Comparison of ENCODE assay signal across 24 cellular contexts in genomic region chr17:57625511-57625910, GRCh38.
DNase-seq lines count a peak whose midpoint lies in the region; ATAC-seq, FAIRE-seq and TF ChIP-seq lines count a peak whose summit lies in the region.
"Had no signal": no experiment of that assay in that cellular context is flagged by ENCODE, and none has a peak within 500 bp of the region (broad histone marks: within the 10 kb centered on the region; RNA-seq: fewer than 3 reads in every experiment).

No MANE protein-coding gene starts in this region.

- peak overlapping the region; percentile 51 to 78 for H3K27ac ChIP-seq in kidney (ENCODE audit: low read depth in 2 of 2, low read length in 2 of 2)
- H3K27ac ChIP-seq: epithelial cell of prostate, HL-60, ovary, upper lobe of right lung had no signal

- no peak for DNase-seq in stimulated activated naive CD8-positive, alpha-beta T cell treated with anti-CD3 and anti-CD28 coated beads, Interleukin-15, Interleukin-2, amounts not matched to agents 100 U/mL and 50 U/mL, for 24 hours
- DNase-seq in kidney (no peak), hypothalamus (lab: John Stamatoyannopoulos, UW) (no peak)
- no peak for DNase-seq in stimulated activated CD4-positive, alpha-beta T cell treated with anti-CD3 and anti-CD28 coated beads, Interleukin-4, amount 100 ng/mL, for 4 hours
- DNase-seq: activated CD4-positive, alpha-beta memory T cell treated with anti-CD3 and anti-CD28 coated beads, Interleukin-2, amount 10 ng/mL, durations not matched to agents 7 days and 5 days; activated naive CD4-positive, alpha-beta T cell treated with anti-CD3 and anti-CD28 coated beads for 36 hours; activated T-cell treated with anti-CD3 and anti-CD28 coated beads, Interleukin-2, amount 50 U/mL, for 4 hours; CD4-positive, alpha-beta T cell; cerebellar nuclear complex; DMS 273 treated with DMSO at 0.1 percent for 48 hours; foreskin fibroblast; NCI-H2081; stimulated activated CD4-positive, alpha-beta T cell treated with anti-CD3 and anti-CD28 coated beads, Interleukin-12 subunit alpha, Interleukin-12 subunit beta, amount 100 ng/mL, for 4 hours had no signal

- peak overlapping the region; percentile 36 for H3K27ac Mint-ChIP-seq in stimulated activated naive CD8-positive, alpha-beta T cell treated with anti-CD3 and anti-CD28 coated beads, Interleukin-15, Interleukin-2, amounts not matched to agents 100 ng/mL and 50 ng/mL, for 24 hours
- peak overlapping the region; percentile 70 for H3K27ac Mint-ChIP-seq in activated T-helper 17 cell treated with anti-CD3 and anti-CD28 coated beads, Interleukin-2, amount 50 U/mL, for 72 hours
- H3K27ac Mint-ChIP-seq: activated CD4-positive, alpha-beta memory T cell treated with anti-CD3 and anti-CD28 coated beads, Interleukin-2, amount 10 ng/mL, durations not matched to agents 7 days and 5 days; activated naive CD4-positive, alpha-beta T cell treated with anti-CD3 and anti-CD28 coated beads for 36 hours; CD4-positive, alpha-beta T cell had no signal

- H3K36me3 ChIP-seq in kidney (ENCODE audit: control insufficient read depth in 1 of 2, insufficient read depth in 2 of 2, low read length in 2 of 2): no peaks in the 10 kb centered on the region
- H3K36me3 ChIP-seq: ovary, upper lobe of right lung had no signal

- peak overlapping the region in 1 of 2 donors; percentile 21 for H3K9ac ChIP-seq in kidney (ENCODE audit: low read length in 2 of 2)

- H3K4me1 ChIP-seq in kidney (ENCODE audit: control insufficient read depth in 1 of 2, insufficient read depth in 1 of 2, low read depth in 1 of 2, low read length in 2 of 2): peaks cover 32 to 33% of the 10 kb centered on the region in 2 donors

- FAIRE-seq in kidney (lab: Jason Lieb, UNC): no peak
- FAIRE-seq: astrocyte, GM18507, H54, keratinocyte had no signal

- no peak overlapping the region for H3K4me3 Mint-ChIP-seq in stimulated activated naive CD8-positive, alpha-beta T cell treated with anti-CD3 and anti-CD28 coated beads, Interleukin-15, Interleukin-2, amounts not matched to agents 100 ng/mL and 50 ng/mL, for 24 hours
- H3K4me3 Mint-ChIP-seq in activated T-helper 17 cell treated with anti-CD3 and anti-CD28 coated beads, Interleukin-2, amount 50 U/mL, for 72 hours: no peak overlapping the region
- H3K4me3 Mint-ChIP-seq: activated CD4-positive, alpha-beta memory T cell treated with anti-CD3 and anti-CD28 coated beads, Interleukin-2, amount 10 ng/mL, durations not matched to agents 7 days and 5 days; activated naive CD4-positive, alpha-beta T cell treated with anti-CD3 and anti-CD28 coated beads for 36 hours; activated T-cell treated with anti-CD3 and anti-CD28 coated beads, Interleukin-2, amount 50 U/mL, for 4 hours; CD4-positive, alpha-beta T cell had no signal

- H3K9me3 Mint-ChIP-seq in stimulated activated naive CD8-positive, alpha-beta T cell treated with anti-CD3 and anti-CD28 coated beads, Interleukin-15, Interleukin-2, amounts not matched to agents 100 ng/mL and 50 ng/mL, for 24 hours: no peaks in the 10 kb centered on the region
- H3K9me3 Mint-ChIP-seq in activated T-helper 17 cell treated with anti-CD3 and anti-CD28 coated beads, Interleukin-2, amount 50 U/mL, for 72 hours: no peaks in the 10 kb centered on the region
- H3K9me3 Mint-ChIP-seq: activated CD4-positive, alpha-beta memory T cell treated with anti-CD3 and anti-CD28 coated beads, Interleukin-2, amount 10 ng/mL, durations not matched to agents 7 days and 5 days; activated naive CD4-positive, alpha-beta T cell treated with anti-CD3 and anti-CD28 coated beads for 36 hours; activated T-cell treated with anti-CD3 and anti-CD28 coated beads, Interleukin-2, amount 50 U/mL, for 4 hours; CD4-positive, alpha-beta T cell had no signal

- intact Hi-C loops in kidney (cut with DNase I): no loop called here

- no peak overlapping the region for H3K4me3 ChIP-seq in kidney (ENCODE audit: low read length in 2 of 2)
- H3K4me3 ChIP-seq: ovary, upper lobe of right lung had no signal

- no peaks in the 10 kb centered on the region for H3K27me3 Mint-ChIP-seq in stimulated activated naive CD8-positive, alpha-beta T cell treated with anti-CD3 and anti-CD28 coated beads, Interleukin-15, Interleukin-2, amounts not matched to agents 100 ng/mL and 50 ng/mL, for 24 hours
- H3K27me3 Mint-ChIP-seq in activated T-helper 17 cell treated with anti-CD3 and anti-CD28 coated beads, Interleukin-2, amount 50 U/mL, for 72 hours: no peaks in the 10 kb centered on the region
- H3K27me3 Mint-ChIP-seq: activated CD4-positive, alpha-beta memory T cell treated with anti-CD3 and anti-CD28 coated beads, Interleukin-2, amount 10 ng/mL, durations not matched to agents 7 days and 5 days; CD4-positive, alpha-beta T cell had no signal

- peaks cover 41% of the 10 kb centered on the region for H3K4me1 Mint-ChIP-seq in stimulated activated naive CD8-positive, alpha-beta T cell treated with anti-CD3 and anti-CD28 coated beads, Interleukin-15, Interleukin-2, amounts not matched to agents 100 ng/mL and 50 ng/mL, for 24 hours (ENCODE audit: low read depth)
- peaks cover 20% of the 10 kb centered on the region for H3K4me1 Mint-ChIP-seq in activated T-helper 17 cell treated with anti-CD3 and anti-CD28 coated beads, Interleukin-2, amount 50 U/mL, for 72 hours

- H3K9me3 ChIP-seq in kidney (ENCODE audit: control insufficient read depth in 1 of 2, low read length in 2 of 2): no peaks in the 10 kb centered on the region
- H3K9me3 ChIP-seq: ovary, upper lobe of right lung had no signal

- TF ChIP-seq CTCF in kidney (IDR thresholded peaks at IDR 0.05; ENCODE audit: borderline replicate concordance, extremely low read depth, insufficient read depth): no peak

- no peak for ATAC-seq in stimulated activated naive CD8-positive, alpha-beta T cell treated with anti-CD3 and anti-CD28 coated beads, Interleukin-15, Interleukin-2, amounts not matched to agents 100 U/mL and 50 U/mL, for 24 hours
- no peak for ATAC-seq in activated T-helper 17 cell treated with anti-CD3 and anti-CD28 coated beads, Interleukin-2, amount 50 U/mL, for 72 hours (replicated peaks)
- ATAC-seq in activated CD4-positive, CD25-positive, alpha-beta regulatory T cell treated with anti-CD3 and anti-CD28 coated beads, Interleukin-2, amount 50 U/mL, for 24 hours: no peak
- ATAC-seq: activated T-cell treated with anti-CD3 and anti-CD28 coated beads, Interleukin-2, amount 50 U/mL, for 4 hours; upper lobe of right lung had no signal

- peaks cover 11% of the 10 kb centered on the region for H3K36me3 Mint-ChIP-seq in stimulated activated naive CD8-positive, alpha-beta T cell treated with anti-CD3 and anti-CD28 coated beads, Interleukin-15, Interleukin-2, amounts not matched to agents 100 ng/mL and 50 ng/mL, for 24 hours (ENCODE audit: low read depth)
- H3K36me3 Mint-ChIP-seq in activated T-helper 17 cell treated with anti-CD3 and anti-CD28 coated beads, Interleukin-2, amount 50 U/mL, for 72 hours (ENCODE audit: low read depth): peaks cover 31% of the 10 kb centered on the region
